ENCODE assay signal across 1 cellular context in genomic region chr15:68057758-68058157, GRCh38.
TF ChIP-seq lines count a peak whose summit lies in the region.

No MANE protein-coding gene starts in this region.

TF ChIP-seq in GM12878, 131 proteins besides CTCF, POLR2A, EP300 and RAD21 (continued from another document):
- TF ChIP-seq, protein P1, sequence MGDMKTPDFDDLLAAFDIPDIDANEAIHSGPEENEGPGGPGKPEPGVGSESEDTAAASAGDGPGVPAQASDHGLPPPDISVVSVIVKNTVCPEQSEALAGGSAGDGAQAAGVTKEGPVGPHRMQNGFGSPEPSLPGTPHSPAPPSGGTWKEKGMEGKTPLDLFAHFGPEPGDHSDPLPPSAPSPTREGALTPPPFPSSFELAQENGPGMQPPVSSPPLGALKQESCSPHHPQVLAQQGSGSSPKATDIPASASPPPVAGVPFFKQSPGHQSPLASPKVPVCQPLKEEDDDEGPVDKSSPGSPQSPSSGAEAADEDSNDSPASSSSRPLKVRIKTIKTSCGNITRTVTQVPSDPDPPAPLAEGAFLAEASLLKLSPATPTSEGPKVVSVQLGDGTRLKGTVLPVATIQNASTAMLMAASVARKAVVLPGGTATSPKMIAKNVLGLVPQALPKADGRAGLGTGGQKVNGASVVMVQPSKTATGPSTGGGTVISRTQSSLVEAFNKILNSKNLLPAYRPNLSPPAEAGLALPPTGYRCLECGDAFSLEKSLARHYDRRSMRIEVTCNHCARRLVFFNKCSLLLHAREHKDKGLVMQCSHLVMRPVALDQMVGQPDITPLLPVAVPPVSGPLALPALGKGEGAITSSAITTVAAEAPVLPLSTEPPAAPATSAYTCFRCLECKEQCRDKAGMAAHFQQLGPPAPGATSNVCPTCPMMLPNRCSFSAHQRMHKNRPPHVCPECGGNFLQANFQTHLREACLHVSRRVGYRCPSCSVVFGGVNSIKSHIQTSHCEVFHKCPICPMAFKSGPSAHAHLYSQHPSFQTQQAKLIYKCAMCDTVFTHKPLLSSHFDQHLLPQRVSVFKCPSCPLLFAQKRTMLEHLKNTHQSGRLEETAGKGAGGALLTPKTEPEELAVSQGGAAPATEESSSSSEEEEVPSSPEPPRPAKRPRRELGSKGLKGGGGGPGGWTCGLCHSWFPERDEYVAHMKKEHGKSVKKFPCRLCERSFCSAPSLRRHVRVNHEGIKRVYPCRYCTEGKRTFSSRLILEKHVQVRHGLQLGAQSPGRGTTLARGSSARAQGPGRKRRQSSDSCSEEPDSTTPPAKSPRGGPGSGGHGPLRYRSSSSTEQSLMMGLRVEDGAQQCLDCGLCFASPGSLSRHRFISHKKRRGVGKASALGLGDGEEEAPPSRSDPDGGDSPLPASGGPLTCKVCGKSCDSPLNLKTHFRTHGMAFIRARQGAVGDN (IDR thresholded peaks at IDR 0.05) = no peak
- no peak for TF ChIP-seq POLR2AphosphoS2 (IDR thresholded peaks at IDR 0.05; ENCODE audit: low read depth, low read length)
- TF ChIP-seq GATAD2B (conservative IDR thresholded peaks at IDR 0.05; ENCODE audit: low read depth) = no peak
- no peak for TF ChIP-seq JUND (IDR thresholded peaks at IDR 0.05; ENCODE audit: low read depth, low read length)
- no peak for TF ChIP-seq ZNF274 (IDR thresholded peaks at IDR 0.05; ENCODE audit: insufficient read depth, insufficient read length)
- TF ChIP-seq SMAD5 (IDR thresholded peaks at IDR 0.05; ENCODE audit: low read depth) = no peak
- TF ChIP-seq ZBTB40 (IDR thresholded peaks at IDR 0.05; ENCODE audit: borderline replicate concordance) = no peak
- TF ChIP-seq BMI1 (IDR thresholded peaks at IDR 0.05; ENCODE audit: borderline replicate concordance) = no peak
